12 cellular contexts compared by ENCODE assay signal in genomic region chr19:3459965-3460582, GRCh38. TPM values are rescaled to one million over a fixed set of nuclear protein-coding genes. Genes with fewer than 3 reads are reported as not detected.
DNase-seq lines count a peak whose midpoint lies in the region; ATAC-seq and TF ChIP-seq lines count a peak whose summit lies in the region.
"Had no signal": no experiment of that assay in that cellular context is flagged by ENCODE, and none has a peak within 500 bp of the region (broad histone marks: within the 10 kb centered on the region; RNA-seq: fewer than 3 reads in every experiment).

No MANE protein-coding gene starts in this region.

- no peak overlapping the region for H3K4me3 Mint-ChIP-seq in immature natural killer cell
- H3K4me3 Mint-ChIP-seq: activated naive CD8-positive, alpha-beta T cell had no signal

- H3K36me3 Mint-ChIP-seq in immature natural killer cell, result peaks cover 4% of the 10 kb centered on the region in 3 donors
- H3K36me3 Mint-ChIP-seq: activated naive CD8-positive, alpha-beta T cell; WTC11 had no signal

- intact Hi-C loops in lower lobe of right lung (cut with DNase I), result no loop called here

- H3K4me1 Mint-ChIP-seq in immature natural killer cell, result peaks cover 0 to 8% of the 10 kb centered on the region in 2 donors

- peak overlapping the region; percentile 42 for H3K4me2 ChIP-seq in smooth muscle cell

- CTCF ChIA-PET in HEK293 (lab: Yijun Ruan, JAX), result interaction anchor here (0.7 to 1.1 kb wide), 4 partner anchors 12 to 391 kb away, joined by 3 to 5 read pairs (median 4); no protein-coding TSS in a partner anchor

- no peak for TF ChIP-seq CTCF in HEK293 (tag by site-specific recombination; IDR thresholded peaks at IDR 0.05)
- TF ChIP-seq CTCF in coronary artery (IDR thresholded peaks at IDR 0.05), result no peak
- no peak for TF ChIP-seq CTCF in lower lobe of right lung (IDR thresholded peaks at IDR 0.05)
- no peak for TF ChIP-seq CTCF in smooth muscle cell (IDR thresholded peaks at IDR 0.05; ENCODE audit: borderline replicate concordance, insufficient read depth, poor library complexity, severe bottlenecking)
- no peak for TF ChIP-seq CTCF in GM10266 (IDR thresholded peaks at IDR 0.05; ENCODE audit: control insufficient read depth, insufficient read depth, low read depth, missing control alignments)

- H3F3A ChIP-seq in smooth muscle cell (ENCODE audit: low read depth), result peaks cover 13% of the 10 kb centered on the region

- H3K4me3 ChIP-seq in HEK293 (ENCODE audit: low read depth, low read length), result no peak overlapping the region
- H3K4me3 ChIP-seq in coronary artery, result peak overlapping the region; percentile 54
- no peak overlapping the region for H3K4me3 ChIP-seq in lower lobe of right lung
- H3K4me3 ChIP-seq in smooth muscle cell, result no peak overlapping the region

- POLR2A ChIA-PET in HEK293 (lab: Yijun Ruan, JAX), result no interaction called here

- peak overlapping the region; percentile 92 for H3K9ac ChIP-seq in smooth muscle cell (ENCODE audit: low read depth)

- DNase-seq in coronary artery (ENCODE audit: low spot score) (no peak), lower lobe of right lung (no peak), smooth muscle cell (lab: John Stamatoyannopoulos, UW; ENCODE audit: unreplicated experiment) (no peak), GM10266 (ENCODE audit: extremely low spot score) (no peak), immature natural killer cell (no peak), NCI-H2171 (lab: John Stamatoyannopoulos, UW) (no peak), NCI-H345 treated with DMSO at 0.1 percent for 48 hours (lab: John Stamatoyannopoulos, UW; ENCODE audit: unreplicated experiment) (no peak)
- DNase-seq: small intestine had no signal

- no peak overlapping the region for H2AFZ ChIP-seq in smooth muscle cell (ENCODE audit: low read depth)

- ATAC-seq in lower lobe of right lung, result no peak
- ATAC-seq: WTC11 had no signal

- H3K36me3 ChIP-seq in HEK293 (ENCODE audit: control insufficient read depth in 2 of 2, insufficient read depth in 1 of 2, low read length in 2 of 2) (peaks cover 0 to 8% of the 10 kb centered on the region in 2 experiments; a peak in 2 of 3 replicates), lower lobe of right lung (peaks cover 49% of the 10 kb centered on the region), smooth muscle cell (ENCODE audit: low read depth) (no peaks in the 10 kb centered on the region)

- H3K9me3 Mint-ChIP-seq in immature natural killer cell, result no peaks in the 10 kb centered on the region
- H3K9me3 Mint-ChIP-seq: WTC11 had no signal

- no peaks in the 10 kb centered on the region for H3K27me3 Mint-ChIP-seq in immature natural killer cell (ENCODE audit: low read depth in 3 of 3)
- H3K27me3 Mint-ChIP-seq: activated naive CD8-positive, alpha-beta T cell had no signal

- H3K27ac ChIP-seq in HEK293 (ENCODE audit: extremely low read depth, low read depth, low read length) (no peak overlapping the region), coronary artery (peak overlapping the region; percentile 94 to 100), lower lobe of right lung (peak overlapping the region; percentile 77), smooth muscle cell (ENCODE audit: low read depth) (peak overlapping the region; percentile 98)

- H4K20me1 ChIP-seq in smooth muscle cell (ENCODE audit: low read depth), result no peaks in the 10 kb centered on the region

- H3K9me3 ChIP-seq in HEK293 (ENCODE audit: control insufficient read depth, insufficient read depth, low read depth, low read length), result no peaks in the 10 kb centered on the region
- H3K9me3 ChIP-seq in lower lobe of right lung, result no peaks in the 10 kb centered on the region
- no peaks in the 10 kb centered on the region for H3K9me3 ChIP-seq in smooth muscle cell (replicated peaks; ENCODE audit: low read depth)

- H3K4me1 ChIP-seq in HEK293 (ENCODE audit: control insufficient read depth, insufficient read depth, low read length) (peaks cover 8% of the 10 kb centered on the region), lower lobe of right lung (peaks cover 35% of the 10 kb centered on the region), smooth muscle cell (ENCODE audit: low read depth) (peaks cover 28% of the 10 kb centered on the region)

- no peak overlapping the region for H3K27ac Mint-ChIP-seq in immature natural killer cell
- H3K27ac Mint-ChIP-seq: activated naive CD8-positive, alpha-beta T cell; WTC11 had no signal

- no peaks in the 10 kb centered on the region for H3K79me2 ChIP-seq in smooth muscle cell (ENCODE audit: low read depth)

- no peaks in the 10 kb centered on the region for H3K27me3 ChIP-seq in lower lobe of right lung (ENCODE audit: low read depth)
- no peaks in the 10 kb centered on the region for H3K27me3 ChIP-seq in smooth muscle cell (ENCODE audit: low read depth)

- 68% methylated on average over 15 of the region's 15 CpGs for WGBS in smooth muscle cell (ENCODE audit: low lambda C conversion rate)

TF ChIP-seq in HEK293, 187 proteins besides CTCF, POLR2A, EP300 and RAD21:
- TF ChIP-seq ZNF704 (tag by site-specific recombination; IDR thresholded peaks at IDR 0.05) (no peak), ZFP41 (tag by site-specific recombination; IDR thresholded peaks at IDR 0.05; ENCODE audit: borderline replicate concordance) (no peak), ZNF768 (tag by site-specific recombination; IDR thresholded peaks at IDR 0.05) (peak; percentile 67; the same call in 1 of the 2 replicates)
TF ChIP-seq in HEK293: peak in this region for 1.

RNA-seq across cellular contexts. Expression of gene SMIM24, which starts 20.3 kb away (rescaled TPM):
- total RNA-seq in lower lobe of right lung (not detected), smooth muscle cell (1.1 TPM in 1 of 2 replicates, not detected in the other)
- polyA plus RNA-seq in smooth muscle cell (not detected in 2 replicates), immature natural killer cell (1 to 10 TPM in 2 of 3 donors, not detected in 1; 1.5 to 2.1 TPM)
- total RNA-seq: ureter had no signal

RNA-seq across cellular contexts. Expression of gene SMIM44, which starts 23.2 kb away (rescaled TPM):
- not detected for total RNA-seq in lower lobe of right lung
- not detected in 2 replicates for total RNA-seq in smooth muscle cell
- polyA plus RNA-seq in smooth muscle cell, result not detected in 2 replicates
- polyA plus RNA-seq in immature natural killer cell, result not detected
- total RNA-seq: ureter, WTC11 had no signal

RNA-seq across cellular contexts. Expression of gene DOHH, which starts 40.4 kb away (rescaled TPM):
- 9.9 TPM for total RNA-seq in lower lobe of right lung
- total RNA-seq in smooth muscle cell, result 8.1 and 8.7 TPM in 2 replicates
- 27.0 and 27.2 TPM in 2 replicates for polyA plus RNA-seq in smooth muscle cell
- polyA plus RNA-seq in immature natural killer cell, result 10 to 100 TPM in 1 of 3 donors, 1 to 10 TPM in 2; 6.8 to 18.4 (median 9.1) TPM

RNA-seq across cellular contexts. Expression of gene FZR1, which starts 46.0 kb away (rescaled TPM):
- total RNA-seq in lower lobe of right lung, result 34.1 TPM
- total RNA-seq in smooth muscle cell, result 16.3 and 33.9 TPM in 2 replicates
- 49.7 and 64.8 TPM in 2 replicates for polyA plus RNA-seq in smooth muscle cell
- 10 to 100 TPM in 1 of 3 donors, 1 to 10 TPM in 2; 6.8 to 14.2 (median 9.7) TPM for polyA plus RNA-seq in immature natural killer cell
